Comparison of ENCODE assay signal across 8 cellular contexts in the genomic region with DNA sequence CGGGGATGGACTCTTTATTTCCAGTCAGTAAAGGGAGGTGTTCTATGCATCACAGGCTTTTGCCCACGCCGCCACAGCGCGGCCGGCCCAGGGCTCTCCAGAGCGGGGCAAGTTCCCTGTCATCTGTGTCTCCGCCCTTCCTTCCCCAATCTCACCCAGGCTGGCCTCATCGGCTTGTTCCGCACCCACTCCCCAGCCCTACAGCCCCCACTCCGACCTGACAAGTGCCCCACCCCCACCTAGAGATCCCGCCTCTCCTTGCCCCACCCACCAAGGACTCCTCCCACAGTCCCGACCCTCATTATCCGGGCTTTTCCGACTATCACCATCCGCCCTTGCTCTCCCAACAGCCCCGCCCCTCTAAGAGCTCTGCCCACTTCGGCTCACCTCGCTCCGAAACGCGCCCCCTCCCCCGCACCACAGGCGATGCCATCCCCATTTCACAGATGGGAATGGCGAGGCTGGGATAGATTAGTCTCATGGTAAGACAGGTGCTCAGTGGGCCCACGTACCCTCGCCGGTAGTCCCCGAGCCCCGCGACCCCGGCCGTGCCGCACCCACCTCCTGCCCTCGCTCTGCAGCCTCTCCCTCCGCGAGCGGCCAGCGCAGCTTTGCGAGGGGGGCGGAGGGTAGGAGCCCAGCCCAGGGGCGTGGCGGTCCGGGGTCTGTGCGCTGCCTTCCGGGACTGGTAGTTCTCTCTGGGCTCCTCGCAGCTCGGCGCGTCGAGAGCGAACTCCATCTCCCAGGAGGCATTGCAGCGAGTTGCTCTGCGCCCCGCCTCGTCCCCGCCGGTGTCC. TPM values are rescaled to one million over a fixed set of nuclear protein-coding genes. Genes with fewer than 3 reads are reported as not detected.
DNase-seq lines count a peak whose midpoint lies in the region; ATAC-seq lines count a peak whose summit lies in the region.

A gene with protein sequence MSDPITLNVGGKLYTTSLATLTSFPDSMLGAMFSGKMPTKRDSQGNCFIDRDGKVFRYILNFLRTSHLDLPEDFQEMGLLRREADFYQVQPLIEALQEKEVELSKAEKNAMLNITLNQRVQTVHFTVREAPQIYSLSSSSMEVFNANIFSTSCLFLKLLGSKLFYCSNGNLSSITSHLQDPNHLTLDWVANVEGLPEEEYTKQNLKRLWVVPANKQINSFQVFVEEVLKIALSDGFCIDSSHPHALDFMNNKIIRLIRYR (minus strand): TSS at position 615 of the 797 bp plus-strand sequence. CDS start 14,072 bp downstream, outside the sequence.

- H3K4me1 ChIP-seq in effector memory CD4-positive, alpha-beta T cell (ENCODE audit: control insufficient read depth, insufficient read depth, low read length, poor library complexity, severe bottlenecking): peaks cover 20% of the 10 kb centered on the region

- ATAC-seq in GM21367 (IDR thresholded peaks at IDR 0.05; ENCODE audit: unreplicated experiment): peak; percentile 96

- DNase-seq in COR-L47 (lab: John Stamatoyannopoulos, UW) (peak; percentile 96), HT1080 (ENCODE audit: low read depth) (peak; percentile 97), NOMO-1 (lab: John Stamatoyannopoulos, UW; ENCODE audit: unreplicated experiment in 2 of 2) (peak; percentile 97 to 98), medulla oblongata (ENCODE audit: extremely low spot score) (peak; percentile 99)
- DNase-seq in activated CD8-positive, alpha-beta memory T cell treated with anti-CD3 and anti-CD28 coated beads for 4 hours (ENCODE audit: low read depth in 2 of 2): peak; percentile 80 to 82
- DNase-seq in effector memory CD4-positive, alpha-beta T cell: peak; percentile 77 to 84 (median 82)
- DNase-seq in stimulated activated CD4-positive, alpha-beta T cell treated with anti-CD3 and anti-CD28 coated beads, TNF-alpha, amount 100 ng/mL, for 48 hours (ENCODE audit: low read depth in 3 of 3): peak; percentile 84 to 94 (median 87)

- peak within 1 kb of the TSS; percentile 94 for H3K4me3 ChIP-seq in effector memory CD4-positive, alpha-beta T cell (ENCODE audit: insufficient read depth, low read depth, low read length, poor library complexity, severe bottlenecking)

- no peaks in the 10 kb centered on the region for H3K9me3 ChIP-seq in effector memory CD4-positive, alpha-beta T cell (ENCODE audit: control insufficient read depth, low read length)

- H3K27ac ChIP-seq in effector memory CD4-positive, alpha-beta T cell (ENCODE audit: insufficient read depth, low read length, poor library complexity, severe bottlenecking): peak within 1 kb of the TSS; percentile 74

- H3K36me3 ChIP-seq in effector memory CD4-positive, alpha-beta T cell (ENCODE audit: control insufficient read depth, insufficient read depth, low read length): no peaks in the 10 kb centered on the region

- H3K27me3 ChIP-seq in effector memory CD4-positive, alpha-beta T cell (replicated peaks; ENCODE audit: control insufficient read depth, insufficient read depth, low read length, poor library complexity, severe bottlenecking): no peaks in the 10 kb centered on the region

RNA-seq across cellular contexts. Expression of the gene that starts here (rescaled TPM):
- total RNA-seq in HT1080 (2014; rRNA removed; shearing (Covaris generic)): 5.5 and 7.5 TPM in 2 replicates
- polyA plus RNA-seq in HT1080 (2015; cell fraction: cytosol; rRNA removed): 5.3 and 5.8 TPM in 2 replicates
- 3.6 and 5.0 TPM in 2 replicates for polyA plus RNA-seq in HT1080 (2015; cell fraction: nucleus; rRNA removed)

Comparison
In these comparisons a context has a peak if more than half of its experiments do, and no peak if none do; other contexts are left out.
1. Peak in every context shown above with its lines: DNase-seq, ATAC-seq, H3K4me3 ChIP-seq and H3K27ac ChIP-seq.